ENCODE assay signal across 8 cellular contexts in the genomic region with DNA sequence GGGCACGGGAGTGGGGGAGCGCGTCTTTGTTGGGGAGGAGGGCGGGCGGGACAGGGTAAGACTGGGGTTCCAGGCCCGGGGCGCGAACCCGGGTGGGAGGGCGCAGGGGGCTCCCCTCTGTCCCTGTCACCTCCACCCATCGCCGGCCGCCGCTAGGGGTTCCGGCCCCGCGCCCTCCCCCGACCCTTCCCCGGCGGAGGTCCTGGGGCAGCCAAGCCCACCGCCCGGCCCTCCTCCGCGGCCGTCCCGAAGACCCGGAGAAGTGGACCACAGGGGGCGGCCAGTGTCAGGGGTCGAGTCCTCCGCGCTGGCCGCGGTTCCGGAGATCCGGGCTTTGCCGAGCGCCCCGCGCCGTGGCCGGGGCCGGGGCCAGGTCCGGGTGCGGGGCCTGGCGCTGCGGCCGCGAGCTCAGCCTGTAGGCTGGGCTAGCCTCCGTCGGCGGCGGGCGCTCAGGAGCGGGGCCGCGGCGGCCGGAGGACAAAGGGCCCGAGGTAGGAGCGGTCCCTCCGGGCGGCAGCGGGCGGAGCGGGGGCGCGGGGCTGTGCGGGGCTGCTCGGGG. TPM values are rescaled to one million over a fixed set of nuclear protein-coding genes. Genes with fewer than 3 reads are reported as not detected.
DNase-seq lines count a peak whose midpoint lies in the region; ATAC-seq, FAIRE-seq and TF ChIP-seq lines count a peak whose summit lies in the region.

No MANE protein-coding gene starts in this region.

- no peak overlapping the region for H3K27ac Mint-ChIP-seq in HFFc6

- H3K4me1 Mint-ChIP-seq in HFFc6 (ENCODE audit: low read depth), result peaks cover 7% of the 10 kb centered on the region

- H3K27ac ChIP-seq in HUES6 (ENCODE audit: low read depth, low read length), result no peak overlapping the region
- peak overlapping the region in 1 of 4 donors; percentile 36 for H3K27ac ChIP-seq in body of pancreas
- no peak overlapping the region for H3K27ac ChIP-seq in keratinocyte (ENCODE audit: control insufficient read depth, insufficient read depth, low read length)
- peak overlapping the region; percentile 9 to 71 (median 47) for H3K27ac ChIP-seq in stomach

- no peaks in the 10 kb centered on the region for H3K79me2 ChIP-seq in keratinocyte (ENCODE audit: control insufficient read depth, insufficient read depth, low read length)

- ATAC-seq in body of pancreas (peak; percentile 69), left colon (no peak)

- H3K9me3 ChIP-seq in HUES6 (ENCODE audit: control insufficient read depth, insufficient read depth, low read depth, low read length) (no peaks in the 10 kb centered on the region), body of pancreas (no peaks in the 10 kb centered on the region), keratinocyte (ENCODE audit: control insufficient read depth, low read depth, low read length) (no peaks in the 10 kb centered on the region), stomach (no peaks in the 10 kb centered on the region)

- no peaks in the 10 kb centered on the region for H3K36me3 Mint-ChIP-seq in HFFc6 (ENCODE audit: low read depth)

- no peak overlapping the region for H3K4me3 Mint-ChIP-seq in HFFc6

- no peak overlapping the region for H2AFZ ChIP-seq in keratinocyte (ENCODE audit: control insufficient read depth, low read length)

- DNase-seq in body of pancreas, result peak in 2 of 4 donors; percentile 17 to 20
- DNase-seq in keratinocyte (ENCODE audit: low read depth, low spot score), result no peak
- no peak for DNase-seq in stomach
- no peak for DNase-seq in left colon
- no peak for DNase-seq in HFFc6
- no peak for DNase-seq in NCI-H1436 treated with DMSO at 0.1 percent for 48 hours (lab: John Stamatoyannopoulos, UW)
- DNase-seq in mesenteric fat pad (ENCODE audit: low spot score), result no peak

- peaks cover 40% of the 10 kb centered on the region for H3K27me3 Mint-ChIP-seq in HFFc6 (ENCODE audit: insufficient read depth)

- H3K4me1 ChIP-seq in HUES6 (ENCODE audit: control insufficient read depth, insufficient read depth, low read length) (peaks cover 12% of the 10 kb centered on the region; the same call in 1 of the 2 replicates), body of pancreas (peaks cover 17% of the 10 kb centered on the region), keratinocyte (ENCODE audit: control insufficient read depth, extremely low read depth, insufficient read depth, low read length) (no peaks in the 10 kb centered on the region), stomach (peaks cover 14 to 21% (median 20%) of the 10 kb centered on the region in 4 donors)

- H3K27me3 ChIP-seq in HUES6 (ENCODE audit: control insufficient read depth, insufficient read depth, low read length) (peaks cover 23% of the 10 kb centered on the region), body of pancreas (no peaks in the 10 kb centered on the region), keratinocyte (ENCODE audit: control insufficient read depth, extremely low read depth, insufficient read depth, low read length) (peaks cover 59% of the 10 kb centered on the region), stomach (peaks cover 0 to 60% (median 30%) of the 10 kb centered on the region in 3 donors)

- no peaks in the 10 kb centered on the region for H4K20me1 ChIP-seq in keratinocyte (ENCODE audit: control insufficient read depth, extremely low read depth, insufficient read depth, low read length)

- dilution Hi-C loops in keratinocyte (cut with MboI; ENCODE audit: extremely low pct_ligation_motif_present, low sequenced_read_pairs), result no loop called here

- peak overlapping the region; percentile 74 for H3K4me2 ChIP-seq in keratinocyte (ENCODE audit: control insufficient read depth, extremely low read depth, insufficient read depth, low read depth, low read length)

- TF ChIP-seq CTCF in body of pancreas (IDR thresholded peaks at IDR 0.05), result no peak
- no peak for TF ChIP-seq CTCF in keratinocyte (optimal IDR thresholded peaks at IDR 0.05 in 1 of 3, IDR thresholded peaks at IDR 0.05 in 1 of 3, conservative IDR thresholded peaks at IDR 0.05 in 1 of 3; ENCODE audit: extremely low read depth in 1 of 3, insufficient read depth in 2 of 3, low read length in 3 of 3)
- no peak for TF ChIP-seq CTCF in stomach (IDR thresholded peaks at IDR 0.05)
- TF ChIP-seq CTCF in HFFc6 (IDR thresholded peaks at IDR 0.05), result no peak

- 0 to 2% methylated on average over 2 to 62 of the region's 69 CpGs for WGBS in body of pancreas, 2 donors
- 0 to 7% (median 1%) methylated on average over 6 to 69 of the region's 69 CpGs for whole genome bisulfite sequencing in stomach, 5 donors

- intact Hi-C loops in body of pancreas (cut with DNase I), result no loop called here
- intact Hi-C loops in stomach (cut with DNase I; ENCODE audit: low total_unique reads), result loop anchor here (5.0 kb wide), 1 partner anchor 105 kb away; no protein-coding TSS in a partner anchor
- intact Hi-C loops in left colon (cut with DNase I, micrococcal nuclease), result loop anchor here in 1 of 2 donors (10.0 kb wide), 1 partner anchor 102 kb away; no protein-coding TSS in a partner anchor

- H3K4me3 ChIP-seq in HUES6 (ENCODE audit: low read depth, low read length), result peak overlapping the region; percentile 97
- peak overlapping the region in 1 of 2 donors; percentile 39 for H3K4me3 ChIP-seq in body of pancreas
- H3K4me3 ChIP-seq in keratinocyte (ENCODE audit: control insufficient read depth in 2 of 3, extremely low read depth in 1 of 3, insufficient read depth in 2 of 3, low read depth in 1 of 3, low read length in 3 of 3), result peak overlapping the region in 2 of 3 experiments; percentile 38 to 39
- H3K4me3 ChIP-seq in stomach, result peak overlapping the region; percentile 55 to 65 (median 60)

- no peak for TF ChIP-seq POLR2A in body of pancreas (IDR thresholded peaks at IDR 0.05)
- TF ChIP-seq POLR2A in stomach (IDR thresholded peaks at IDR 0.05), result no peak

- H3K9me3 Mint-ChIP-seq in HFFc6, result no peaks in the 10 kb centered on the region

- H3K9me1 ChIP-seq in keratinocyte (ENCODE audit: control insufficient read depth, extremely low read depth, insufficient read depth, low read length), result no peaks in the 10 kb centered on the region

- no peak for TF ChIP-seq EP300 in stomach (IDR thresholded peaks at IDR 0.05)

- no peaks in the 10 kb centered on the region for H3K36me3 ChIP-seq in HUES6 (ENCODE audit: control insufficient read depth, insufficient read depth, low read length)
- H3K36me3 ChIP-seq in body of pancreas (replicated peaks in 1 of 2; ENCODE audit: insufficient read depth in 1 of 2, low read depth in 2 of 2), result no peaks in the 10 kb centered on the region
- no peaks in the 10 kb centered on the region for H3K36me3 ChIP-seq in keratinocyte (ENCODE audit: control insufficient read depth in 2 of 2, extremely low read depth in 1 of 2, insufficient read depth in 2 of 2, low read length in 2 of 2)
- no peaks in the 10 kb centered on the region for H3K36me3 ChIP-seq in stomach

- H3K9ac ChIP-seq in HUES6 (ENCODE audit: low read length) (peak overlapping the region; percentile 84), keratinocyte (ENCODE audit: control insufficient read depth, extremely low read depth, insufficient read depth, low read length) (no peak overlapping the region)

- FAIRE-seq in keratinocyte (lab: Jason Lieb, UNC), result no peak

RNA-seq across cellular contexts. Expression of a gene that starts 16.6 kb away (rescaled TPM):
- total RNA-seq in body of pancreas, result 10 to 100 TPM in 1 of 2 donors, 1 to 10 TPM in 1; 9.2 to 13.2 TPM
- polyA plus RNA-seq in keratinocyte, result 7.9 to 13.8 TPM (median 9.3 TPM) in 3 replicates
- 8.8 TPM for polyA plus RNA-seq in keratinocyte (2011; ENCODE audit: low read depth)
- polyA plus RNA-seq in keratinocyte (2011; cell fraction: cytosol; rRNA removed), result 5.6 and 12.1 TPM in 2 replicates
- 10.5 and 15.0 TPM in 2 replicates for polyA plus RNA-seq in keratinocyte (2011; cell fraction: nucleus; rRNA removed)
- 9.4 and 10.2 TPM in 2 replicates for polyA plus RNA-seq in keratinocyte (2012; ENCODE audit: low replicate concordance)
- polyA minus RNA-seq in keratinocyte, result 2.8 to 7.1 TPM (median 3.3 TPM) in 3 replicates
- 6.9 TPM for polyA minus RNA-seq in keratinocyte (2011; cell fraction: cytosol; rRNA and poly(A)+ RNA removed)
- 3.9 and 7.6 TPM in 2 replicates for polyA minus RNA-seq in keratinocyte (2011; cell fraction: nucleus; rRNA and poly(A)+ RNA removed)
- total RNA-seq in stomach, result 10 to 100 TPM in 4 of 5 donors, under 1 TPM in 1; 0.58 to 32.1 (median 13.8) TPM
- 1 to 10 TPM; 5.6 to 7.5 (median 6.9) TPM for polyA plus RNA-seq in stomach
- total RNA-seq in left colon, result 1 to 10 TPM; 5.2 to 6.5 TPM
- 10 to 100 TPM in 3 of 6 experiments, 1 to 10 TPM in 3; 8.9 to 11.3 (median 10.3) TPM for total RNA-seq in HFFc6 (2021; fragmentation: NEBNext Ultra II Directional; extraction: Animal tissue kit (Norgen Biotek cat#: 25700))
- 22.5 TPM for total RNA-seq in mesenteric fat pad

RNA-seq across cellular contexts. Expression of a gene that starts 51.3 kb away (rescaled TPM):
- total RNA-seq in body of pancreas (10 to 100 TPM; 10.4 to 19.8 TPM), stomach (10 to 100 TPM in 3 of 5 donors, 1 to 10 TPM in 2; 1.3 to 37.9 (median 11.0) TPM), left colon (1 to 10 TPM in 1 of 2 donors, under 1 TPM in 1; 0.85 to 2.0 TPM), mesenteric fat pad (3.8 TPM)
- polyA plus RNA-seq in keratinocyte (0.02 to 0.13 TPM (median 0.03 TPM) in 3 replicates), stomach (1 to 10 TPM in 2 of 3 donors, under 1 TPM in 1; 0.88 to 2.4 (median 1.5) TPM)
- not detected for polyA plus RNA-seq in keratinocyte (2011; ENCODE audit: low read depth)
- polyA plus RNA-seq in keratinocyte (2011; cell fraction: cytosol; rRNA removed), result 0.06 and 0.17 TPM in 2 replicates
- polyA plus RNA-seq in keratinocyte (2011; cell fraction: nucleus; rRNA removed), result 0.09 and 0.16 TPM in 2 replicates
- polyA plus RNA-seq in keratinocyte (2012; ENCODE audit: low replicate concordance), result 0.06 and 0.10 TPM in 2 replicates
- polyA minus RNA-seq in keratinocyte, result 0.10 to 0.16 TPM in 2 of 3 replicates, not detected in the other
- not detected for polyA minus RNA-seq in keratinocyte (2011; cell fraction: cytosol; rRNA and poly(A)+ RNA removed)
- polyA minus RNA-seq in keratinocyte (2011; cell fraction: nucleus; rRNA and poly(A)+ RNA removed), result 0.16 and 0.21 TPM in 2 replicates
- under 1 TPM in 3 of 6 experiments, not detected in 3; 0.07 to 0.11 (median 0.09) TPM for total RNA-seq in HFFc6 (2021; fragmentation: NEBNext Ultra II Directional; extraction: Animal tissue kit (Norgen Biotek cat#: 25700))

Comparison
In these comparisons a context has a peak if more than half of its experiments do, and no peak if none do; other contexts are left out.
1. H3K27ac ChIP-seq: peak in stomach (5 of 5); none in HUES6 (single experiment) and keratinocyte (single experiment).